In the genomic region with DNA sequence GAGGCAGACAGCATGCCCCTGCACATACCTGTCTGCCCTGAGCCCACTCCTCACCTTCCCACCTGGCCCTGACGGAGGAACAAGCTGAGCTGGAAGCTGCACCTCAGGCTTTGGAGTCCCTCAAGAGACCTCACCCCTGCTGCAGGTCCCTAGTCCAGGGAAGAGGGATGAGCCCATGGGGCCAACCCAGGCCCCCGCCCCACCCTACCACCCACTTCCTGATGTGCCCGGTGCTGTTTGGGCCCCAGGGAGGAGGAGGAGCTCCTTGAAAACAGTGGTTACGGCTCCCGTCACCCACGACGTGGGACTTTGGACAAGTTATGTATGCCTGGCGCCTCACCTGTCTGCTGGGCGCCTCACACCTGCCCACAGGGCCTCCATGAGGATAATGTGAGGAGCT, we compare ENCODE assay signal across 21 cellular contexts.
"Had no signal": no experiment of that assay in that cellular context is flagged by ENCODE, and none has a peak within 500 bp of the region (broad histone marks: within the 10 kb centered on the region; RNA-seq: fewer than 3 reads in every experiment).

No MANE protein-coding gene starts in this region.

- H3K27me3 ChIP-seq: testis had no signal

- H3K4me1 ChIP-seq: prostate gland, testis had no signal

- H3K27ac ChIP-seq: epithelial cell of prostate, gastroesophageal sphincter, prostate gland, testis had no signal

- DNase-seq: activated CD4-positive, alpha-beta T cell treated with anti-CD3 and anti-CD28 coated beads, Interleukin-2, amount 50 U/mL, for 4 hours; activated CD8-positive, alpha-beta memory T cell treated with anti-CD3 and anti-CD28 coated beads for 24 hours; activated CD8-positive, alpha-beta memory T cell treated with anti-CD3 and anti-CD28 coated beads, Interleukin-2, amount 50 U/mL, for 4 hours; activated naive CD4-positive, alpha-beta T cell treated with Interleukin-2 at 50 U/mL for 16 hours; amygdala; hypothalamus; left cardiac atrium; mesenchymal stem cell; small intestine; stimulated activated CD4-positive, alpha-beta T cell treated with anti-CD3 and anti-CD28 coated beads, Interleukin-15, amount 100 ng/mL, for 24 hours; stimulated activated CD8-positive, alpha-beta memory T cell treated with anti-CD3 and anti-CD28 coated beads, Interleukin-4, amount 100 ng/mL, for 48 hours; stimulated activated naive B cell treated with anti-CD40 and anti-IgM and Interleukin-4, amounts not matched to agents 10 μg/mL and 1 μg/mL and 100 μg/mL, for 72 hours; T1000; testis; trophoblast cell had no signal

- H3K36me3 ChIP-seq: gastroesophageal sphincter, prostate gland had no signal

- H3K9me3 ChIP-seq: gastroesophageal sphincter, prostate gland, testis had no signal

- ATAC-seq: activated T-helper 17 cell treated with anti-CD3 and anti-CD28 coated beads, Interleukin-2, amount 50 U/mL, for 72 hours; gastroesophageal sphincter; left cardiac atrium; right cardiac atrium; stimulated activated naive B cell treated with anti-CD40 and anti-IgM and Interleukin-4, amounts not matched to agents 10 μg/mL and 1 μg/mL and 100 μg/mL, for 72 hours; WTC11 had no signal

- H3K4me3 ChIP-seq: gastroesophageal sphincter, prostate gland, testis had no signal

- FAIRE-seq: small intestine had no signal
